ENCODE assay signal across 15 cellular contexts in the genomic region with DNA sequence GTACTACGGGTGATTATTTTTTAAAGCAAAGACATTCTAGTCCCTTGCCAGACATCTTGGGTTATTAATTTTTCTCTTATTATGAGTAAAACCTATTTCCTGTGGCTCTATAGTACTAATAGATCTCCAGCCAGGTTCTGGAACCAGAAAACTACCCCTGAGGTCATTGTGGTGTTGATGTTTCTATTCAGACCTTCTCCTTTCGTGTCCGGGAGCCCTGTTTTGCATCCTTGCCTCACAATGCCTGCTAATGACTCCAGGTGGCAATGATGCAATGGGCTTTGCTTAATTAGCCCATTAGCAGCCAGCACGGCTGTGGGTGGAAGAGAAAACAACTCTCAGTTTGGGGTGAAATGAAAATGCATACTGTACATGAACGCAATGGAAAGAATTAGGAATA.
DNase-seq lines count a peak whose midpoint lies in the region; ATAC-seq and TF ChIP-seq lines count a peak whose summit lies in the region.
"Had no signal": no experiment of that assay in that cellular context is flagged by ENCODE, and none has a peak within 500 bp of the region (broad histone marks: within the 10 kb centered on the region; RNA-seq: fewer than 3 reads in every experiment).

No MANE protein-coding gene starts in this region.

- H3K36me3 ChIP-seq in KMS-11 (ENCODE audit: insufficient read depth) (no peaks in the 10 kb centered on the region), hepatocyte (replicated peaks; ENCODE audit: insufficient read depth, low read depth) (no peaks in the 10 kb centered on the region)
- H3K36me3 ChIP-seq: BLaER1 treated with 17β-estradiol and CSF1 and Interleukin-3, amounts not matched to agents 10 nM and 100 nM; left ventricle myocardium inferior had no signal

- H3K9me2 ChIP-seq in hepatocyte (replicated peaks; ENCODE audit: insufficient read depth), result no peaks in the 10 kb centered on the region

- WGBS in hepatocyte (ENCODE audit: low lambda C conversion rate, missing lambda C conversion rate), result 63% methylated on average over 5 of the region's 5 CpGs
- 67% methylated on average over 5 of the region's 5 CpGs for WGBS in right cardiac atrium

- H3K4me1 Mint-ChIP-seq in natural killer cell, result no peaks in the 10 kb centered on the region
- H3K4me1 Mint-ChIP-seq: activated CD8-positive, alpha-beta memory T cell treated with anti-CD3 and anti-CD28 coated beads, Interleukin-2, amount 10 ng/mL, durations not matched to agents 7 days and 5 days had no signal

- ATAC-seq in GM19025 (IDR thresholded peaks at IDR 0.05; ENCODE audit: low read depth, unreplicated experiment) (peak; percentile 98), HG02571 (IDR thresholded peaks at IDR 0.05; ENCODE audit: unreplicated experiment) (peak; percentile 97), natural killer cell (no peak), right cardiac atrium (no peak)
- ATAC-seq: activated CD8-positive, alpha-beta memory T cell treated with anti-CD3 and anti-CD28 coated beads, Interleukin-2, amount 10 ng/mL, durations not matched to agents 7 days and 5 days had no signal

- intact Hi-C loops in natural killer cell (cut with micrococcal nuclease), result no loop called here
- intact Hi-C loops in right cardiac atrium (cut with DNase I), result no loop called here

- no peaks in the 10 kb centered on the region for H3K36me3 Mint-ChIP-seq in natural killer cell
- H3K36me3 Mint-ChIP-seq: activated CD8-positive, alpha-beta memory T cell treated with anti-CD3 and anti-CD28 coated beads, Interleukin-2, amount 10 ng/mL, durations not matched to agents 7 days and 5 days had no signal

- H3K27me3 Mint-ChIP-seq in natural killer cell (ENCODE audit: low read depth in 2 of 2), result no peaks in the 10 kb centered on the region
- H3K27me3 Mint-ChIP-seq: activated CD8-positive, alpha-beta memory T cell treated with anti-CD3 and anti-CD28 coated beads, Interleukin-2, amount 10 ng/mL, durations not matched to agents 7 days and 5 days had no signal

- H3K9me3 Mint-ChIP-seq in natural killer cell, result no peaks in the 10 kb centered on the region

- TF ChIP-seq CTCF in KMS-11 (conservative IDR thresholded peaks at IDR 0.05; ENCODE audit: low read depth, low read length) (no peak), hepatocyte (IDR thresholded peaks at IDR 0.05; ENCODE audit: poor library complexity) (no peak), natural killer cell (IDR thresholded peaks at IDR 0.05) (no peak)

- no peaks in the 10 kb centered on the region for H3K9me3 ChIP-seq in hepatocyte (ENCODE audit: low read depth)
- H3K9me3 ChIP-seq in right cardiac atrium (ENCODE audit: control insufficient read depth, low read length), result no peaks in the 10 kb centered on the region

- DNase-seq in hepatocyte (ENCODE audit: low spot score) (no peak), natural killer cell (no peak), DMS 273 (lab: John Stamatoyannopoulos, UW; ENCODE audit: unreplicated experiment) (no peak), NCI-H187 treated with DMSO at 0.1 percent for 48 hours (lab: John Stamatoyannopoulos, UW) (no peak), right cardiac atrium (no peak)
- DNase-seq: activated CD8-positive, alpha-beta memory T cell treated with anti-CD3 and anti-CD28 coated beads, Interleukin-2, amount 10 ng/mL, durations not matched to agents 7 days and 5 days; dermis blood vessel endothelial cell; foreskin melanocyte; left ventricle myocardium inferior; stimulated activated CD4-positive, alpha-beta T cell treated with anti-CD3 and anti-CD28 coated beads, Interleukin-12 subunit alpha, Interleukin-12 subunit beta, amount 100 ng/mL, for 4 hours; T-helper 9 cell had no signal

- H3K27ac ChIP-seq in KMS-11, result peak overlapping the region; percentile 32; the same call in 1 of the 2 replicates
- H3K27ac ChIP-seq in hepatocyte, result no peak overlapping the region
- H3K27ac ChIP-seq in right cardiac atrium (ENCODE audit: low read length), result no peak overlapping the region
- H3K27ac ChIP-seq: BLaER1 treated with 17β-estradiol and CSF1 and Interleukin-3, amounts not matched to agents 10 nM and 100 nM; left ventricle myocardium inferior had no signal

- no peak overlapping the region for H3K4me3 ChIP-seq in KMS-11 (IDR thresholded peaks at IDR 0.05; ENCODE audit: insufficient read depth, low read depth, low read length)
- H3K4me3 ChIP-seq in hepatocyte, result no peak overlapping the region
- H3K4me3 ChIP-seq in right cardiac atrium (ENCODE audit: low read length), result no peak overlapping the region
- H3K4me3 ChIP-seq: BLaER1 treated with 17β-estradiol and CSF1 and Interleukin-3, amounts not matched to agents 10 nM and 100 nM; left ventricle myocardium inferior had no signal

- peak overlapping the region; percentile 47 for H3K4me2 ChIP-seq in KMS-11
- H3K4me2 ChIP-seq in hepatocyte, result no peak overlapping the region
- H3K4me2 ChIP-seq: BLaER1 treated with 17β-estradiol and CSF1 and Interleukin-3, amounts not matched to agents 10 nM and 100 nM had no signal

- H3K4me1 ChIP-seq in KMS-11 (ENCODE audit: low read depth, poor library complexity, severe bottlenecking), result peaks cover 24% of the 10 kb centered on the region
- H3K4me1 ChIP-seq in hepatocyte (ENCODE audit: insufficient read depth), result no peaks in the 10 kb centered on the region
- H3K4me1 ChIP-seq in right cardiac atrium (ENCODE audit: control insufficient read depth, insufficient read depth, low read length), result no peaks in the 10 kb centered on the region
- H3K4me1 ChIP-seq: BLaER1 treated with 17β-estradiol and CSF1 and Interleukin-3, amounts not matched to agents 10 nM and 100 nM; left ventricle myocardium inferior had no signal

- no peak overlapping the region for H3K9ac ChIP-seq in KMS-11
- H3K9ac ChIP-seq: BLaER1 treated with 17β-estradiol and CSF1 and Interleukin-3, amounts not matched to agents 10 nM and 100 nM had no signal

- H3K27ac Mint-ChIP-seq in natural killer cell, result no peak overlapping the region
- H3K27ac Mint-ChIP-seq: activated CD8-positive, alpha-beta memory T cell treated with anti-CD3 and anti-CD28 coated beads, Interleukin-2, amount 10 ng/mL, durations not matched to agents 7 days and 5 days had no signal

- H3K27me3 ChIP-seq in KMS-11 (ENCODE audit: insufficient read depth, low read depth) (no peaks in the 10 kb centered on the region), hepatocyte (no peaks in the 10 kb centered on the region), right cardiac atrium (ENCODE audit: control insufficient read depth, insufficient read depth) (no peaks in the 10 kb centered on the region)
- H3K27me3 ChIP-seq: BLaER1 treated with 17β-estradiol and CSF1 and Interleukin-3, amounts not matched to agents 10 nM and 100 nM had no signal

- H3K79me2 ChIP-seq in KMS-11 (ENCODE audit: insufficient read depth, low read depth), result no peaks in the 10 kb centered on the region
- H3K79me2 ChIP-seq in hepatocyte, result no peaks in the 10 kb centered on the region

- H3K4me3 Mint-ChIP-seq in natural killer cell, result no peak overlapping the region
- H3K4me3 Mint-ChIP-seq: activated CD8-positive, alpha-beta memory T cell treated with anti-CD3 and anti-CD28 coated beads, Interleukin-2, amount 10 ng/mL, durations not matched to agents 7 days and 5 days had no signal

- no peaks in the 10 kb centered on the region for H4K20me1 ChIP-seq in KMS-11 (ENCODE audit: insufficient read depth)
- H4K20me1 ChIP-seq in hepatocyte (ENCODE audit: insufficient read depth, poor library complexity, severe bottlenecking), result no peaks in the 10 kb centered on the region
- H4K20me1 ChIP-seq: BLaER1 treated with 17β-estradiol and CSF1 and Interleukin-3, amounts not matched to agents 10 nM and 100 nM had no signal

- H2AFZ ChIP-seq in KMS-11 (ENCODE audit: low read depth) (no peak overlapping the region), hepatocyte (peak overlapping the region; percentile 14)

Comparison
In these comparisons a context has a peak if more than half of its experiments do, and no peak if none do; other contexts are left out.
1. ATAC-seq: peak in GM19025 (single experiment) and HG02571 (single experiment); none in natural killer cell (0 of 3) and right cardiac atrium (0 of 2).